Comparison of ENCODE assay signal across 7 cellular contexts in genomic region chr7:67046819-67047218, GRCh38. TPM values are rescaled to one million over a fixed set of nuclear protein-coding genes. Genes with fewer than 3 reads are reported as not detected.
DNase-seq lines count a peak whose midpoint lies in the region; ATAC-seq, FAIRE-seq and TF ChIP-seq lines count a peak whose summit lies in the region.
"Not testable (repeated sequence)": the region's sequence is repeated elsewhere in the genome, so short reads cannot be mapped to it uniquely, and the experiment has no call there.

No MANE protein-coding gene starts in this region.

- TF ChIP-seq EP300 in HepG2 (IDR thresholded peaks at IDR 0.05; ENCODE audit: low read depth in 2 of 2, low read length in 2 of 2); HepG2 (CRISPR knock-in tag; IDR thresholded peaks at IDR 0.05; ENCODE audit: borderline replicate concordance): not testable (repeated sequence)

- not testable (repeated sequence) for BruUV-seq in HepG2 (replicated peaks; lab: Mats Ljungman, UMichigan)

- TF ChIP-seq RAD21 in HepG2 (CRISPR knock-in tag; IDR thresholded peaks at IDR 0.05); liver (IDR thresholded peaks at IDR 0.05): not testable (repeated sequence)

- H3K9me3 Mint-ChIP-seq in WTC11; effector memory CD8-positive, alpha-beta T cell; nephron progenitor cell: not testable (repeated sequence)

- H3K27ac ChIP-seq in HepG2 (ENCODE audit: extremely low read length, insufficient read depth, low read length); liver (ENCODE audit: low read depth in 1 of 2, low read length in 2 of 2): not testable (repeated sequence)
- H3K27ac ChIP-seq in right lobe of liver = peak overlapping the region in 2 of 3 donors; percentile 1 to 9

- H3K4me2 ChIP-seq in HepG2 (ENCODE audit: low read depth, low read length) = not testable (repeated sequence)

- not testable (repeated sequence) for H3K79me2 ChIP-seq in HepG2 (ENCODE audit: insufficient read depth, low read length)

- intact Hi-C loops in HepG2 (cut with micrococcal nuclease; ENCODE audit: unreplicated experiment); right lobe of liver (cut with DNase I): not testable (repeated sequence)

- peak; percentile 21 for FAIRE-seq in HepG2 (lab: Jason Lieb, UNC)

- not testable (repeated sequence) for H3K9me3 ChIP-seq in HepG2 (ENCODE audit: low read length); liver (ENCODE audit: control insufficient read depth in 4 of 4, low read length in 3 of 4); right lobe of liver

- H3K27me3 Mint-ChIP-seq in WTC11 (ENCODE audit: low read depth); effector memory CD8-positive, alpha-beta T cell; nephron progenitor cell (ENCODE audit: low read depth, poor library complexity): not testable (repeated sequence)

- H3K27ac Mint-ChIP-seq in WTC11 (peak overlapping the region; percentile 50; the same call in 1 of the 2 replicates), nephron progenitor cell (peak overlapping the region; percentile 34)
- peak overlapping the region; percentile 2 to 27 for H3K27ac Mint-ChIP-seq in effector memory CD8-positive, alpha-beta T cell

- TF ChIP-seq CTCF in WTC11 (IDR thresholded peaks at IDR 0.05); HepG2 (CRISPR knock-in tag; IDR thresholded peaks at IDR 0.05); liver (IDR thresholded peaks at IDR 0.05; ENCODE audit: low read depth, low read length, missing input control); right lobe of liver (IDR thresholded peaks at IDR 0.05); nephron progenitor cell (IDR thresholded peaks at IDR 0.05): not testable (repeated sequence)

- not testable (repeated sequence) for H3K36me3 Mint-ChIP-seq in WTC11
- H3K36me3 Mint-ChIP-seq in effector memory CD8-positive, alpha-beta T cell (ENCODE audit: insufficient read depth) = peaks cover 23% of the 10 kb centered on the region
- peaks cover 47% of the 10 kb centered on the region for H3K36me3 Mint-ChIP-seq in nephron progenitor cell (ENCODE audit: low read depth)

- H3K4me1 ChIP-seq in HepG2 (ENCODE audit: insufficient read depth, low read length) = peaks cover 10% of the 10 kb centered on the region
- not testable (repeated sequence) for H3K4me1 ChIP-seq in liver (ENCODE audit: control insufficient read depth in 4 of 4, insufficient read depth in 4 of 4, low read length in 3 of 4)
- peaks cover 0 to 14% (median 3%) of the 10 kb centered on the region in 4 donors for H3K4me1 ChIP-seq in right lobe of liver

- not testable (repeated sequence) for TF ChIP-seq POLR2A in HepG2 (IDR thresholded peaks at IDR 0.05; ENCODE audit: insufficient read depth in 1 of 2, low read depth in 2 of 2, low read length in 2 of 2); right lobe of liver (IDR thresholded peaks at IDR 0.05)

- 0% methylated on average over 1 of the region's 2 CpGs for WGBS in HepG2 (ENCODE audit: low lambda C conversion rate)
- WGBS in liver = 38% methylated on average over 2 of the region's 2 CpGs
- WGBS in right lobe of liver (ENCODE audit: insufficient coverage, low coverage, low lambda C conversion rate, missing lambda C conversion rate) = 40% methylated on average over 1 of the region's 2 CpGs

- not testable (repeated sequence) for H3K36me3 ChIP-seq in HepG2 (replicated peaks in 1 of 2; ENCODE audit: control insufficient read depth in 1 of 2, insufficient read depth in 2 of 2, low read length in 2 of 2); liver (ENCODE audit: control insufficient read depth in 4 of 4, insufficient read depth in 3 of 4, low read depth in 1 of 4, low read length in 3 of 4); right lobe of liver

- H4K20me1 ChIP-seq in HepG2 (ENCODE audit: insufficient read depth, low read length) = not testable (repeated sequence)

- not testable (repeated sequence) for DNase-seq in WTC11 (ENCODE audit: low spot score); effector memory CD8-positive, alpha-beta T cell; left lobe of liver (ENCODE audit: low spot score); HepG2 (ENCODE audit: low spot score); right lobe of liver; nephron progenitor cell

- H2AFZ ChIP-seq in HepG2 (ENCODE audit: low read length) = not testable (repeated sequence)

- not testable (repeated sequence) for H3K4me3 Mint-ChIP-seq in WTC11; effector memory CD8-positive, alpha-beta T cell; nephron progenitor cell

- not testable (repeated sequence) for H3K4me1 Mint-ChIP-seq in WTC11
- H3K4me1 Mint-ChIP-seq in effector memory CD8-positive, alpha-beta T cell (ENCODE audit: low read depth in 2 of 2) = peaks cover 18 to 33% of the 10 kb centered on the region in 2 donors
- peaks cover 23% of the 10 kb centered on the region for H3K4me1 Mint-ChIP-seq in nephron progenitor cell

- ATAC-seq in WTC11; effector memory CD8-positive, alpha-beta T cell (replicated peaks): not testable (repeated sequence)
- ATAC-seq in left lobe of liver (peak; percentile 84), HepG2 (peak; percentile 41; the same call in 2 of the 3 replicates), right lobe of liver (peak; percentile 67 to 84 (median 82))

- H3K27me3 ChIP-seq in HepG2 (ENCODE audit: control insufficient read depth in 1 of 2, insufficient read depth in 2 of 2, low read length in 2 of 2); liver (ENCODE audit: control insufficient read depth in 4 of 4, insufficient read depth in 4 of 4, low read length in 3 of 4); right lobe of liver: not testable (repeated sequence)

- POLR2A ChIA-PET in WTC11 (lab: Charles Lee); HepG2 (lab: Yijun Ruan, JAX): not testable (repeated sequence)

- CTCF ChIA-PET in WTC11 (lab: Charles Lee); HepG2 (lab: Yijun Ruan, JAX; ENCODE audit: low intra/inter-chr PET ratio, low total read pairs): not testable (repeated sequence)

- not testable (repeated sequence) for H3K4me3 ChIP-seq in HepG2 (replicated peaks in 1 of 3; ENCODE audit: insufficient read depth in 1 of 3, low read depth in 2 of 3, low read length in 3 of 3); liver (ENCODE audit: low read depth in 1 of 3, low read length in 3 of 3); right lobe of liver

- in situ Hi-C loops in HepG2 (cut with HindIII; ENCODE audit: extremely low pct_ligation_motif_present, low pct_unique_long_range_greater_than_20kb) = not testable (repeated sequence)

- H3K9ac ChIP-seq in HepG2 (ENCODE audit: insufficient read depth, low read depth, low read length); liver (ENCODE audit: low read depth in 1 of 2, low read length in 2 of 2): not testable (repeated sequence)

RNA-seq across cellular contexts. Expression of gene TYW1, which starts 50.2 kb away (rescaled TPM):
- 14.9 to 15.8 TPM (median 15.3 TPM) in 3 replicates for total RNA-seq in WTC11 (2021)
- total RNA-seq in left lobe of liver = 10.7 TPM
- total RNA-seq in HepG2 (2016; rRNA removed; fragmentation: Illumina TruSeq; extraction: Trizol) = 10.9 and 17.6 TPM in 2 replicates
- 3.2 and 3.4 TPM in 2 replicates for total RNA-seq in HepG2 (2016; cell fraction: cytosol; rRNA removed; fragmentation: Illumina TruSeq; extraction: Trizol; ENCODE audit: low read depth)
- total RNA-seq in HepG2 (2016; cell fraction: insoluble cytoplasmic fraction; rRNA removed; fragmentation: Illumina TruSeq; extraction: Trizol) = 10.4 and 17.0 TPM in 2 replicates
- 5.2 and 5.4 TPM in 2 replicates for total RNA-seq in HepG2 (2016; cell fraction: membrane; rRNA removed; fragmentation: Illumina TruSeq; extraction: Trizol)
- 24.3 and 31.9 TPM in 2 replicates for total RNA-seq in HepG2 (2016; cell fraction: nucleus; rRNA removed; fragmentation: Illumina TruSeq; extraction: Trizol)
- polyA plus RNA-seq in HepG2 (2011; rRNA removed) = 8.5 and 8.6 TPM in 2 replicates
- polyA plus RNA-seq in HepG2 (2011; cell fraction: cytosol; rRNA removed) = 6.6 and 8.8 TPM in 2 replicates
- 6.1 and 8.0 TPM in 2 replicates for polyA plus RNA-seq in HepG2 (2011; cell fraction: nucleus; rRNA removed)
- polyA plus RNA-seq in HepG2 (2012) = 8.4 and 9.0 TPM in 2 replicates
- polyA plus RNA-seq in HepG2 (2016; cell fraction: cytosol; fragmentation: Illumina TruSeq; extraction: Trizol; ENCODE audit: low read depth) = 1.0 TPM in 2 replicates
- 6.7 and 8.6 TPM in 2 replicates for polyA plus RNA-seq in HepG2 (2016; cell fraction: insoluble cytoplasmic fraction; fragmentation: Illumina TruSeq; extraction: Trizol; ENCODE audit: low read depth)
- 2.3 and 2.4 TPM in 2 replicates for polyA plus RNA-seq in HepG2 (2016; cell fraction: membrane; fragmentation: Illumina TruSeq; extraction: Trizol; ENCODE audit: low read depth)
- polyA plus RNA-seq in HepG2 (2016; cell fraction: nucleus; fragmentation: Illumina TruSeq; extraction: Trizol; ENCODE audit: insufficient read depth, low read depth) = 18.1 and 19.8 TPM in 2 replicates
- polyA minus RNA-seq in HepG2 (2011; rRNA and poly(A)+ RNA removed; ENCODE audit: low replicate concordance) = 14.9 and 18.7 TPM in 2 replicates
- polyA minus RNA-seq in HepG2 (2011; cell fraction: cytosol; rRNA and poly(A)+ RNA removed) = 9.7 and 9.8 TPM in 2 replicates
- 16.9 and 28.6 TPM in 2 replicates for polyA minus RNA-seq in HepG2 (2011; cell fraction: nucleus; rRNA and poly(A)+ RNA removed)
- total RNA-seq in liver = 10 to 100 TPM in 1 of 2 donors, 1 to 10 TPM in 1; 8.5 to 16.6 TPM
- polyA plus RNA-seq in liver = 10 to 100 TPM in 1 of 2 donors, 1 to 10 TPM in 1; 6.7 to 11.2 TPM
- 10 to 100 TPM in 4 of 6 experiments, 1 to 10 TPM in 2; 9.6 to 15.2 (median 10.2) TPM for total RNA-seq in right lobe of liver

RNA-seq across cellular contexts. Expression of gene SBDS, which starts 51.4 kb away (rescaled TPM):
- 22.9 to 25.5 TPM (median 24.5 TPM) in 3 replicates for total RNA-seq in WTC11 (2021)
- 49.9 TPM for total RNA-seq in left lobe of liver
- 79.3 and 124 TPM in 2 replicates for total RNA-seq in HepG2 (2016; rRNA removed; fragmentation: Illumina TruSeq; extraction: Trizol)
- 26.4 and 30.7 TPM in 2 replicates for total RNA-seq in HepG2 (2016; cell fraction: cytosol; rRNA removed; fragmentation: Illumina TruSeq; extraction: Trizol; ENCODE audit: low read depth)
- total RNA-seq in HepG2 (2016; cell fraction: insoluble cytoplasmic fraction; rRNA removed; fragmentation: Illumina TruSeq; extraction: Trizol) = 84.5 and 129 TPM in 2 replicates
- total RNA-seq in HepG2 (2016; cell fraction: membrane; rRNA removed; fragmentation: Illumina TruSeq; extraction: Trizol) = 45.4 and 48.5 TPM in 2 replicates
- 33.8 and 34.8 TPM in 2 replicates for total RNA-seq in HepG2 (2016; cell fraction: nucleus; rRNA removed; fragmentation: Illumina TruSeq; extraction: Trizol)
- 33.6 and 39.1 TPM in 2 replicates for polyA plus RNA-seq in HepG2 (2011; rRNA removed)
- polyA plus RNA-seq in HepG2 (2011; cell fraction: cytosol; rRNA removed) = 20.9 and 31.6 TPM in 2 replicates
- 8.7 and 13.9 TPM in 2 replicates for polyA plus RNA-seq in HepG2 (2011; cell fraction: nucleus; rRNA removed)
- polyA plus RNA-seq in HepG2 (2012) = 59.3 and 60.3 TPM in 2 replicates
- polyA plus RNA-seq in HepG2 (2016; cell fraction: cytosol; fragmentation: Illumina TruSeq; extraction: Trizol; ENCODE audit: low read depth) = 11.6 and 18.3 TPM in 2 replicates
- 130 and 143 TPM in 2 replicates for polyA plus RNA-seq in HepG2 (2016; cell fraction: insoluble cytoplasmic fraction; fragmentation: Illumina TruSeq; extraction: Trizol; ENCODE audit: low read depth)
- 30.2 and 38.3 TPM in 2 replicates for polyA plus RNA-seq in HepG2 (2016; cell fraction: membrane; fragmentation: Illumina TruSeq; extraction: Trizol; ENCODE audit: low read depth)
- polyA plus RNA-seq in HepG2 (2016; cell fraction: nucleus; fragmentation: Illumina TruSeq; extraction: Trizol; ENCODE audit: insufficient read depth, low read depth) = 54.9 and 62.0 TPM in 2 replicates
- 15.5 and 21.4 TPM in 2 replicates for polyA minus RNA-seq in HepG2 (2011; rRNA and poly(A)+ RNA removed; ENCODE audit: low replicate concordance)
- polyA minus RNA-seq in HepG2 (2011; cell fraction: cytosol; rRNA and poly(A)+ RNA removed) = 42.0 and 45.7 TPM in 2 replicates
- polyA minus RNA-seq in HepG2 (2011; cell fraction: nucleus; rRNA and poly(A)+ RNA removed) = 14.2 and 15.9 TPM in 2 replicates
- 10 to 100 TPM; 34.1 to 56.6 TPM for total RNA-seq in liver
- 10 to 100 TPM; 62.6 to 66.0 TPM for polyA plus RNA-seq in liver
- total RNA-seq in right lobe of liver = 10 to 100 TPM; 50.5 to 63.1 (median 60.5) TPM
